12 cellular contexts compared by ENCODE assay signal in genomic region chr15:85621096-85621495, GRCh38.
DNase-seq lines count a peak whose midpoint lies in the region; ATAC-seq and TF ChIP-seq lines count a peak whose summit lies in the region.
"Had no signal": no experiment of that assay in that cellular context is flagged by ENCODE, and none has a peak within 500 bp of the region (broad histone marks: within the 10 kb centered on the region; RNA-seq: fewer than 3 reads in every experiment).

No MANE protein-coding gene starts in this region.

- WGBS in hepatocyte (ENCODE audit: low lambda C conversion rate, missing lambda C conversion rate) = 95% methylated on average over 4 of the region's 4 CpGs
- 60 to 73% (median 67%) methylated on average over 4 of the region's 4 CpGs for WGBS in stomach, 5 donors

- H3K9me3 Mint-ChIP-seq in osteocyte (ENCODE audit: unreplicated experiment) = no peaks in the 10 kb centered on the region
- H3K9me3 Mint-ChIP-seq: stimulated activated memory B cell treated with anti-CD40 and anti-IgM and Interleukin-4, amounts not matched to agents 10 μg/mL and 1 μg/mL and 100 μg/mL, for 72 hours had no signal

- no peak overlapping the region for H2AFZ ChIP-seq in hepatocyte

- H3K36me3 ChIP-seq in ascending aorta = no peaks in the 10 kb centered on the region
- no peaks in the 10 kb centered on the region for H3K36me3 ChIP-seq in hepatocyte (replicated peaks; ENCODE audit: insufficient read depth, low read depth)
- H3K36me3 ChIP-seq in stomach = peaks cover 0 to 12% (median 3%) of the 10 kb centered on the region in 4 donors

- no peaks in the 10 kb centered on the region for H3K9me2 ChIP-seq in hepatocyte (replicated peaks; ENCODE audit: insufficient read depth)

- no peak for ATAC-seq in GM21529 (IDR thresholded peaks at IDR 0.05; ENCODE audit: unreplicated experiment)
- ATAC-seq: stimulated activated memory B cell treated with anti-CD40 and anti-IgM and Interleukin-4, amounts not matched to agents 10 μg/mL and 1 μg/mL and 100 μg/mL, for 72 hours had no signal

- H3K4me2 ChIP-seq in hepatocyte = peak overlapping the region; percentile 74

- H3K27ac ChIP-seq in ascending aorta = peak overlapping the region; percentile 85 to 86
- H3K27ac ChIP-seq in hepatocyte = no peak overlapping the region
- peak overlapping the region; percentile 50 to 85 (median 78) for H3K27ac ChIP-seq in stomach

- H3K4me1 ChIP-seq in ascending aorta (peaks cover 18 to 44% of the 10 kb centered on the region in 2 donors), hepatocyte (ENCODE audit: insufficient read depth) (peaks cover 79% of the 10 kb centered on the region), stomach (peaks cover 53 to 100% (median 82%) of the 10 kb centered on the region in 4 donors)

- DNase-seq in EH (ENCODE audit: low read depth) (peak; percentile 26), ascending aorta (ENCODE audit: low spot score in 2 of 2) (no peak), hepatocyte (ENCODE audit: low spot score) (no peak), stomach (no peak), osteocyte (ENCODE audit: extremely low spot score, unreplicated experiment) (no peak), GM20000 (ENCODE audit: low spot score) (no peak), NCI-H2107 treated with DMSO at 0.1 percent for 48 hours (lab: John Stamatoyannopoulos, UW; ENCODE audit: unreplicated experiment) (no peak)
- DNase-seq: activated CD8-positive, alpha-beta memory T cell treated with anti-CD3 and anti-CD28 coated beads for 24 hours; NCI-H2081; SHP77 had no signal

- H3K4me3 ChIP-seq in ascending aorta (peak overlapping the region; percentile 58 to 74), hepatocyte (peak overlapping the region; percentile 5), stomach (peak overlapping the region; percentile 41 to 52 (median 48))

- TF ChIP-seq CTCF in ascending aorta (IDR thresholded peaks at IDR 0.05) (no peak), hepatocyte (IDR thresholded peaks at IDR 0.05; ENCODE audit: poor library complexity) (no peak), stomach (IDR thresholded peaks at IDR 0.05) (no peak), osteocyte (IDR thresholded peaks at IDR 0.05) (no peak), GM20000 (IDR thresholded peaks at IDR 0.05; ENCODE audit: extremely low read depth, missing control alignments) (no peak)

- H3K27me3 Mint-ChIP-seq in osteocyte (ENCODE audit: unreplicated experiment) = no peaks in the 10 kb centered on the region
- H3K27me3 Mint-ChIP-seq: stimulated activated memory B cell treated with anti-CD40 and anti-IgM and Interleukin-4, amounts not matched to agents 10 μg/mL and 1 μg/mL and 100 μg/mL, for 72 hours had no signal

- peaks cover 6% of the 10 kb centered on the region for H4K20me1 ChIP-seq in hepatocyte (ENCODE audit: insufficient read depth, poor library complexity, severe bottlenecking)

- no peaks in the 10 kb centered on the region for H3K27me3 ChIP-seq in ascending aorta
- H3K27me3 ChIP-seq in hepatocyte = no peaks in the 10 kb centered on the region
- no peaks in the 10 kb centered on the region for H3K27me3 ChIP-seq in stomach

- H3K27ac Mint-ChIP-seq in osteocyte (ENCODE audit: unreplicated experiment) = no peak overlapping the region

- peaks cover 58% of the 10 kb centered on the region for H3K79me2 ChIP-seq in hepatocyte

- peaks cover 40% of the 10 kb centered on the region for H3K4me1 Mint-ChIP-seq in osteocyte (ENCODE audit: unreplicated experiment)

- no peak for TF ChIP-seq EP300 in stomach (IDR thresholded peaks at IDR 0.05)

- no peaks in the 10 kb centered on the region for H3K36me3 Mint-ChIP-seq in osteocyte (ENCODE audit: unreplicated experiment)

- intact Hi-C loops in ascending aorta (cut with DNase I) = loop anchor here (1.0 to 5.0 kb wide), 2 partner anchors 47 to 86 kb away; no protein-coding TSS in a partner anchor
- intact Hi-C loops in stomach (cut with DNase I; ENCODE audit: low total_unique reads) = no loop called here

- no peaks in the 10 kb centered on the region for H3K9me3 ChIP-seq in ascending aorta
- no peaks in the 10 kb centered on the region for H3K9me3 ChIP-seq in hepatocyte (ENCODE audit: low read depth)
- no peaks in the 10 kb centered on the region for H3K9me3 ChIP-seq in stomach

- no peak overlapping the region for H3K4me3 Mint-ChIP-seq in osteocyte (ENCODE audit: unreplicated experiment)
- H3K4me3 Mint-ChIP-seq: stimulated activated memory B cell treated with anti-CD40 and anti-IgM and Interleukin-4, amounts not matched to agents 10 μg/mL and 1 μg/mL and 100 μg/mL, for 72 hours had no signal

- TF ChIP-seq POLR2A in stomach (IDR thresholded peaks at IDR 0.05) = no peak

Comparison
In these comparisons a context has a peak if more than half of its experiments do, and no peak if none do; other contexts are left out.
1. H3K4me3 ChIP-seq: peak in every context shown above with its lines; median percentile 66 in ascending aorta; 48 in stomach; 5 in hepatocyte.